Comparison of ENCODE assay signal across 21 cellular contexts in the genomic region with DNA sequence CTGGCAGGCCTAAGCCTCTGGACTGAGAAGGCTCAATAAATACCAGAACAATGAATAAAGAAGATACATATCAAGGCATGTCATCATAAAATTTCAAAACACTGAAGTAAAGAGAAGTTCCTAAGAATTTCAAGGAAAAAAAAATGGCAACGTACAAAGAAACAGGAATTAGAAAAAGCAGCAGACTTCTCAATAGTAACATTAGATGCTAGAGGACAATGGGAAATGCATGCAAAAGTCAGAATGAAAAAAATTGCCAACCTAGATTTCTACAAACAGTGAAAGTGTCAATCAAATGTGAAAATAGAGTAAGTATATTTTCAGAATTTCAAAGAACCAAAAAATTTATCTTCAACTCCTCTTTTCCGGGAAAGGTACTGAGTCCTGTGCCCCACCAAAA.
"Had no signal": no experiment of that assay in that cellular context is flagged by ENCODE, and none has a peak within 500 bp of the region (broad histone marks: within the 10 kb centered on the region; RNA-seq: fewer than 3 reads in every experiment).

No MANE protein-coding gene starts in this region.

- H3K36me3 ChIP-seq: esophagus muscularis mucosa, neutrophil, right lobe of liver, suprapubic skin, transverse colon, upper lobe of right lung, uterus had no signal

- H3K9me3 ChIP-seq: esophagus muscularis mucosa, neutrophil, right lobe of liver, transverse colon, upper lobe of right lung, uterus had no signal

- H2AFZ ChIP-seq: parathyroid adenoma had no signal

- H3K4me3 ChIP-seq: coronary artery, esophagus muscularis mucosa, lung, right lobe of liver, smooth muscle cell, suprapubic skin, transverse colon, upper lobe of right lung, uterus had no signal

- H3K4me1 ChIP-seq: esophagus muscularis mucosa, parathyroid adenoma, right lobe of liver, suprapubic skin, transverse colon, upper lobe of right lung, uterus had no signal

- H3K4me2 ChIP-seq: smooth muscle cell had no signal

- DNase-seq: dermis blood vessel endothelial cell; effector memory CD4-positive, alpha-beta T cell; natural killer cell; right lobe of liver; stimulated activated CD4-positive, alpha-beta T cell treated with anti-CD3 and anti-CD28 coated beads, Interleukin-12 subunit alpha, Interleukin-12 subunit beta, amount 100 ng/mL, for 4 hours; stimulated activated CD4-positive, alpha-beta T cell treated with anti-CD3 and anti-CD28 coated beads, Interleukin-1b, Interleukin-23, amount 100 ng/mL, for 48 hours; stimulated activated CD4-positive, alpha-beta T cell treated with anti-CD3 and anti-CD28 coated beads, Interleukin-4, amount 100 ng/mL, for 1 hour; stimulated activated CD8-positive, alpha-beta memory T cell treated with anti-CD3 and anti-CD28 coated beads, Interleukin-4, amount 100 ng/mL, for 48 hours; stimulated activated naive CD4-positive, alpha-beta T cell; stimulated activated naive CD8-positive, alpha-beta T cell treated with anti-CD3 and anti-CD28 coated beads, Interleukin-15, amount 100 ng/mL, for 72 hours; transverse colon; upper lobe of right lung; uterus had no signal

- ATAC-seq: left lobe of liver; natural killer cell; right lobe of liver; stimulated activated naive CD8-positive, alpha-beta T cell treated with anti-CD3 and anti-CD28 coated beads, Interleukin-15, amount 100 ng/mL, for 72 hours; upper lobe of right lung had no signal

- H3K79me2 ChIP-seq: parathyroid adenoma had no signal

- H3K9ac ChIP-seq: parathyroid adenoma had no signal

- H3K27me3 ChIP-seq: esophagus muscularis mucosa, neutrophil, right lobe of liver, suprapubic skin, transverse colon, upper lobe of right lung, uterus had no signal

- H3K27ac ChIP-seq: coronary artery, esophagus muscularis mucosa, neutrophil, parathyroid adenoma, right lobe of liver, suprapubic skin, transverse colon, upper lobe of right lung, uterus had no signal
